In genomic region chr20:14832630-14833029, GRCh38 we compare ENCODE assay signal across 13 cellular contexts.
DNase-seq lines count a peak whose midpoint lies in the region; ATAC-seq, FAIRE-seq and TF ChIP-seq lines count a peak whose summit lies in the region.
"Had no signal": no experiment of that assay in that cellular context is flagged by ENCODE, and none has a peak within 500 bp of the region (broad histone marks: within the 10 kb centered on the region; RNA-seq: fewer than 3 reads in every experiment).

No MANE protein-coding gene starts in this region.

- DNase-seq in GM12892 (ENCODE audit: insufficient read length) (no peak), NCI-H2171 treated with DMSO at 0.1 percent for 48 hours (lab: John Stamatoyannopoulos, UW) (no peak), DMS114 treated with DMSO at 0.1 percent for 48 hours (lab: John Stamatoyannopoulos, UW; ENCODE audit: unreplicated experiment) (no peak), NCI-H1930 (lab: John Stamatoyannopoulos, UW) (no peak)
- DNase-seq: activated CD4-positive, alpha-beta T cell treated with anti-CD3 and anti-CD28 coated beads for 48 hours; activated naive CD4-positive, alpha-beta T cell treated with anti-CD3 and anti-CD28 coated beads, Interleukin-2, amount 10 ng/mL, durations not matched to agents 7 days and 5 days; stimulated activated CD8-positive, alpha-beta memory T cell treated with anti-CD3 and anti-CD28 coated beads, Interleukin-4, amount 100 ng/mL, for 48 hours had no signal

- peak; percentile 58 for ATAC-seq in GM19395 (IDR thresholded peaks at IDR 0.05; ENCODE audit: unreplicated experiment)
- ATAC-seq in HG02759 (IDR thresholded peaks at IDR 0.05; ENCODE audit: unreplicated experiment), result peak; percentile 73
- ATAC-seq in HG03432 (IDR thresholded peaks at IDR 0.05; ENCODE audit: unreplicated experiment), result peak; percentile 70
- ATAC-seq in SK-N-SH treated with all-trans-retinoic acid at 6 μM for 48 hours, result no peak

- FAIRE-seq in GM12892 (lab: Jason Lieb, UNC), result peak; percentile 94
- FAIRE-seq: G401.6, islet of Langerhans had no signal

- no peak for TF ChIP-seq POLR2A in GM12892 (IDR thresholded peaks at IDR 0.05; ENCODE audit: low read depth, low read length)

TF ChIP-seq in SK-N-SH treated with all-trans-retinoic acid at 6 μM for 48 hours, 23 proteins besides CTCF, POLR2A, EP300 and RAD21:
- TF ChIP-seq ZFP30 (CRISPR knock-in tag; IDR thresholded peaks at IDR 0.05), result no peak
- TF ChIP-seq POU6F1 (CRISPR knock-in tag; IDR thresholded peaks at IDR 0.05; ENCODE audit: borderline replicate concordance, low read depth), result no peak
- TF ChIP-seq ZNF565 (CRISPR knock-in tag; conservative IDR thresholded peaks at IDR 0.05; ENCODE audit: low read depth), result no peak
- TF ChIP-seq ISL1 (CRISPR knock-in tag; IDR thresholded peaks at IDR 0.05), result no peak
- TF ChIP-seq CSRNP3 (CRISPR knock-in tag; IDR thresholded peaks at IDR 0.05), result no peak
- TF ChIP-seq TCF4 (CRISPR knock-in tag; IDR thresholded peaks at IDR 0.05; ENCODE audit: borderline replicate concordance), result no peak
- TF ChIP-seq TOX (CRISPR knock-in tag; IDR thresholded peaks at IDR 0.05; ENCODE audit: borderline replicate concordance), result no peak
- TF ChIP-seq CSDC2 (CRISPR knock-in tag; IDR thresholded peaks at IDR 0.05), result no peak
- no peak for TF ChIP-seq TSHZ2 (CRISPR knock-in tag; IDR thresholded peaks at IDR 0.05)
- no peak for TF ChIP-seq RARB (CRISPR knock-in tag; IDR thresholded peaks at IDR 0.05)
- TF ChIP-seq ZNF70 (CRISPR knock-in tag; IDR thresholded peaks at IDR 0.05), result no peak
- no peak for TF ChIP-seq BACH2 (CRISPR knock-in tag; IDR thresholded peaks at IDR 0.05; ENCODE audit: borderline replicate concordance)
- no peak for TF ChIP-seq GLIS3 (CRISPR knock-in tag; IDR thresholded peaks at IDR 0.05)
- TF ChIP-seq ZFP3 (CRISPR knock-in tag; IDR thresholded peaks at IDR 0.05), result no peak
- no peak for TF ChIP-seq ARNTL (CRISPR knock-in tag; IDR thresholded peaks at IDR 0.05; ENCODE audit: borderline replicate concordance, low read depth)
- TF ChIP-seq PATZ1 (CRISPR knock-in tag; IDR thresholded peaks at IDR 0.05; ENCODE audit: borderline replicate concordance), result no peak
- TF ChIP-seq ZNF8 (CRISPR knock-in tag; IDR thresholded peaks at IDR 0.05), result no peak
- TF ChIP-seq ESRRG (CRISPR knock-in tag; IDR thresholded peaks at IDR 0.05), result no peak
- no peak for TF ChIP-seq ZC3H10 (CRISPR knock-in tag; IDR thresholded peaks at IDR 0.05)
